8 cellular contexts compared by ENCODE assay signal in the genomic region with DNA sequence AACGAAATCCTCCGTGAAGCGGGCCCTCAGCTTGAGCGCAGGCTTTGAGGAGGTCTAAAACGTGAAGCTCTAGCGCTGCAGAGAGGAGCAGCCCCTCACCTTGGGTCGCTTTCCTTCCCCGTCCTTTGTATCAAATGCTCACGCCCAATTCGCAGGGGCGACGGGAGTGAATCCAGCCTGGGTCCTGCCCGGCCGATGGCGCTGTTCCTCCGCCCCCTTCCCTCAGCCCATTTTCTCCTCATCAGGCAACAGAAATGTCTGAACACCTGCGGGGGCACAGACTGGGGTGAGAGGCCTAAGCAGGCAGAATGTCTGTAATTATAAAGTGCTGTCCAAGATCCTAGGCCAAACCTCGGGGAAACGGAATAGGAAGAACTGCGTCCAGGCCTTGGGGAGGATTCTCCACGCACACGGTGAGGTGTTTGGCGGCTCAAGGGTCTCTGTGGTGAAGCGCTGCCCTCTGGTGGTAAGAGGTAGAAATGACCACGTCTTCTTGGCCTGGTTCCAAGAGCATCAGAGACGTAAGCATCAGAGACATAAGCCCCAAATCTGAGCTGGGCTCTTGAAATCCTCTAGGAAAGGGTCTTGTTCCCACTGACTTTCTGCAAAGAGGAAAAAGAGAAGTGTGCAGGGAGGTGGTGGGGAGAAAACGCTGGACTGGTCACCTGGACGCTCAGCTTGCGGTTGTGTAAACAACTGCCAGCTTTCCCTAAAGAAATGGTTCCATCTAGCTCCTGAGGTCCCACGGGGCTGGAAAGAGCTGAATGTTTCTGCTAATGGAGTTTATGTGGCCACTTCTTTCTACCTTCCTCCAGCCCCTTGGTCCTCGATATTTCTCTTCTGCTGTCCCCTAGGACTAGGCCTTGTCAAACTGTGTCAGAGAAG.
DNase-seq lines count a peak whose midpoint lies in the region; ATAC-seq and TF ChIP-seq lines count a peak whose summit lies in the region.

No MANE protein-coding gene starts in this region.

- peak overlapping the region; percentile 77 for H2AFZ ChIP-seq in MM.1S (ENCODE audit: low read length)

- peak overlapping the region; percentile 24; the same call in 1 of the 2 replicates for H3K27ac ChIP-seq in MM.1S (ENCODE audit: low read length)
- H3K27ac ChIP-seq in psoas muscle: no peak overlapping the region
- no peak overlapping the region for H3K27ac ChIP-seq in vagina

- H3K27me3 ChIP-seq in MM.1S (replicated peaks; ENCODE audit: insufficient read depth, low read length): no peaks in the 10 kb centered on the region
- H3K27me3 ChIP-seq in psoas muscle (ENCODE audit: insufficient read depth in 3 of 3, low read length in 2 of 3): peaks cover 0 to 8% (median 0%) of the 10 kb centered on the region in 3 donors
- no peaks in the 10 kb centered on the region for H3K27me3 ChIP-seq in vagina

- H3K36me3 ChIP-seq in MM.1S (replicated peaks; ENCODE audit: insufficient read depth, low read length): no peaks in the 10 kb centered on the region
- H3K36me3 ChIP-seq in psoas muscle (ENCODE audit: insufficient read depth in 1 of 2, low read depth in 1 of 2): no peaks in the 10 kb centered on the region
- H3K36me3 ChIP-seq in vagina: no peaks in the 10 kb centered on the region

- DNase-seq in G401 (ENCODE audit: low spot score) (peak; percentile 85), MM.1S (peak; percentile 73), left cardiac atrium (peak; percentile 65), psoas muscle (peak; percentile 32 to 61), vagina (ENCODE audit: extremely low spot score in 2 of 2) (no peak)

- H3K9me3 ChIP-seq in MM.1S (replicated peaks; ENCODE audit: insufficient read depth, low read length) (no peaks in the 10 kb centered on the region), psoas muscle (no peaks in the 10 kb centered on the region), vagina (no peaks in the 10 kb centered on the region)

- in situ Hi-C loops in G401 (cut with HindIII; ENCODE audit: low sequenced_read_pairs): no loop called here

- peaks cover 40% of the 10 kb centered on the region for H3K4me1 Mint-ChIP-seq in activated naive CD8-positive, alpha-beta T cell (ENCODE audit: low read depth)

- TF ChIP-seq POLR2A in vagina (IDR thresholded peaks at IDR 0.05): no peak

- H3K4me2 ChIP-seq in MM.1S (ENCODE audit: low read depth, low read length): peak overlapping the region; percentile 67

- H3K4me1 ChIP-seq in MM.1S (ENCODE audit: low read length): peaks cover 46% of the 10 kb centered on the region
- H3K4me1 ChIP-seq in psoas muscle: no peaks in the 10 kb centered on the region
- H3K4me1 ChIP-seq in vagina: peaks cover 8% of the 10 kb centered on the region

- H3K36me3 Mint-ChIP-seq in activated naive CD8-positive, alpha-beta T cell: no peaks in the 10 kb centered on the region

- no peaks in the 10 kb centered on the region for H3K79me2 ChIP-seq in MM.1S (ENCODE audit: low read length)

- H3K9ac ChIP-seq in MM.1S (ENCODE audit: low read length): peak overlapping the region; percentile 23; the same call in 1 of the 2 replicates

- intact Hi-C loops in left cardiac atrium (cut with DNase I): loop anchor here (2.0 to 10.0 kb wide), 5 partner anchors 149 to 256 kb away; no protein-coding TSS in a partner anchor
- intact Hi-C loops in psoas muscle (cut with DNase I): loop anchor here in 1 of 2 donors (5.0 kb wide), 1 partner anchor 254 kb away; no protein-coding TSS in a partner anchor
- intact Hi-C loops in vagina (cut with DNase I): loop anchor here (5.0 kb wide), 2 partner anchors 149 to 164 kb away; no protein-coding TSS in a partner anchor

- no peaks in the 10 kb centered on the region for H3K27me3 Mint-ChIP-seq in activated naive CD8-positive, alpha-beta T cell

- H3K4me3 ChIP-seq in MM.1S (ENCODE audit: low read length) (peak overlapping the region; percentile 38; the same call in 1 of the 2 replicates), psoas muscle (no peak overlapping the region), vagina (no peak overlapping the region)

- no peak overlapping the region for H3K27ac Mint-ChIP-seq in activated naive CD8-positive, alpha-beta T cell

- no peaks in the 10 kb centered on the region for H4K20me1 ChIP-seq in MM.1S (ENCODE audit: insufficient read depth, low read length)

- TF ChIP-seq CTCF in MM.1S (IDR thresholded peaks at IDR 0.05; ENCODE audit: low read length) (peak; percentile 64), psoas muscle (IDR thresholded peaks at IDR 0.05) (peak; percentile 65), vagina (IDR thresholded peaks at IDR 0.05) (peak; percentile 42 to 66 (median 62))

- H3K9me2 ChIP-seq in MM.1S (replicated peaks; ENCODE audit: insufficient read depth, low read length): no peaks in the 10 kb centered on the region

- peak overlapping the region; percentile 15 for H3K4me3 Mint-ChIP-seq in activated naive CD8-positive, alpha-beta T cell

- WGBS in psoas muscle, 3 donors: 31 to 36% (median 33%) methylated on average over 31 of the region's 31 CpGs

- ATAC-seq in SK-N-SH treated with all-trans-retinoic acid at 6 μM for 48 hours (peak; percentile 72), left cardiac atrium (peak; percentile 74), psoas muscle (peak; percentile 51 to 77 (median 66)), HG02884 (IDR thresholded peaks at IDR 0.05; ENCODE audit: unreplicated experiment) (no peak)

- no peaks in the 10 kb centered on the region for H3K9me3 Mint-ChIP-seq in activated naive CD8-positive, alpha-beta T cell (ENCODE audit: low read depth)

- peaks cover 20% of the 10 kb centered on the region for H3F3A ChIP-seq in MM.1S (ENCODE audit: insufficient read depth, low read length)

TF ChIP-seq in SK-N-SH treated with all-trans-retinoic acid at 6 μM for 48 hours, 23 proteins besides CTCF, POLR2A, EP300 and RAD21:
- no peak for TF ChIP-seq RARB (CRISPR knock-in tag; IDR thresholded peaks at IDR 0.05)
- TF ChIP-seq ZFP30 (CRISPR knock-in tag; IDR thresholded peaks at IDR 0.05): no peak
- TF ChIP-seq ARNTL (CRISPR knock-in tag; IDR thresholded peaks at IDR 0.05; ENCODE audit: borderline replicate concordance, low read depth): no peak
- no peak for TF ChIP-seq CSRNP3 (CRISPR knock-in tag; IDR thresholded peaks at IDR 0.05)
- TF ChIP-seq PPARA (CRISPR knock-in tag; IDR thresholded peaks at IDR 0.05; ENCODE audit: borderline replicate concordance): no peak
- no peak for TF ChIP-seq BACH2 (CRISPR knock-in tag; IDR thresholded peaks at IDR 0.05; ENCODE audit: borderline replicate concordance)
- TF ChIP-seq TOX (CRISPR knock-in tag; IDR thresholded peaks at IDR 0.05; ENCODE audit: borderline replicate concordance): no peak
- no peak for TF ChIP-seq ESRRG (CRISPR knock-in tag; IDR thresholded peaks at IDR 0.05)
- no peak for TF ChIP-seq ZC3H10 (CRISPR knock-in tag; IDR thresholded peaks at IDR 0.05)
- TF ChIP-seq, protein P1, sequence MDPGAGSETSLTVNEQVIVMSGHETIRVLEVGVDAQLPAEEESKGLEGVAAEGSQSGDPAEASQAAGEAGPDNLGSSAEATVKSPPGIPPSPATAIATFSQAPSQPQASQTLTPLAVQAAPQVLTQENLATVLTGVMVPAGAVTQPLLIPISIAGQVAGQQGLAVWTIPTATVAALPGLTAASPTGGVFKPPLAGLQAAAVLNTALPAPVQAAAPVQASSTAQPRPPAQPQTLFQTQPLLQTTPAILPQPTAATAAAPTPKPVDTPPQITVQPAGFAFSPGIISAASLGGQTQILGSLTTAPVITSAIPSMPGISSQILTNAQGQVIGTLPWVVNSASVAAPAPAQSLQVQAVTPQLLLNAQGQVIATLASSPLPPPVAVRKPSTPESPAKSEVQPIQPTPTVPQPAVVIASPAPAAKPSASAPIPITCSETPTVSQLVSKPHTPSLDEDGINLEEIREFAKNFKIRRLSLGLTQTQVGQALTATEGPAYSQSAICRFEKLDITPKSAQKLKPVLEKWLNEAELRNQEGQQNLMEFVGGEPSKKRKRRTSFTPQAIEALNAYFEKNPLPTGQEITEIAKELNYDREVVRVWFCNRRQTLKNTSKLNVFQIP (CRISPR knock-in tag; IDR thresholded peaks at IDR 0.05; ENCODE audit: borderline replicate concordance, low read depth): no peak
- no peak for TF ChIP-seq ZNF70 (CRISPR knock-in tag; IDR thresholded peaks at IDR 0.05)
- TF ChIP-seq CSDC2 (CRISPR knock-in tag; IDR thresholded peaks at IDR 0.05): no peak
- no peak for TF ChIP-seq ISL1 (CRISPR knock-in tag; IDR thresholded peaks at IDR 0.05)
- no peak for TF ChIP-seq TCF4 (CRISPR knock-in tag; IDR thresholded peaks at IDR 0.05; ENCODE audit: borderline replicate concordance)
- no peak for TF ChIP-seq CREB5 (CRISPR knock-in tag; IDR thresholded peaks at IDR 0.05; ENCODE audit: low read depth)
TF ChIP-seq in SK-N-SH treated with all-trans-retinoic acid at 6 μM for 48 hours: peak in this region for 0.

Comparison
In these comparisons a context has a peak if more than half of its experiments do, and no peak if none do; other contexts are left out.
1. DNase-seq: peak in G401 (single experiment), MM.1S (single experiment), left cardiac atrium (single experiment) and psoas muscle (2 of 2); none in vagina (0 of 2).
2. Peak in every context shown above with its lines, with median percentiles within 50 percentile points of each other: CTCF ChIP-seq.